Comparison of ENCODE assay signal across 13 cellular contexts in the genomic region with DNA sequence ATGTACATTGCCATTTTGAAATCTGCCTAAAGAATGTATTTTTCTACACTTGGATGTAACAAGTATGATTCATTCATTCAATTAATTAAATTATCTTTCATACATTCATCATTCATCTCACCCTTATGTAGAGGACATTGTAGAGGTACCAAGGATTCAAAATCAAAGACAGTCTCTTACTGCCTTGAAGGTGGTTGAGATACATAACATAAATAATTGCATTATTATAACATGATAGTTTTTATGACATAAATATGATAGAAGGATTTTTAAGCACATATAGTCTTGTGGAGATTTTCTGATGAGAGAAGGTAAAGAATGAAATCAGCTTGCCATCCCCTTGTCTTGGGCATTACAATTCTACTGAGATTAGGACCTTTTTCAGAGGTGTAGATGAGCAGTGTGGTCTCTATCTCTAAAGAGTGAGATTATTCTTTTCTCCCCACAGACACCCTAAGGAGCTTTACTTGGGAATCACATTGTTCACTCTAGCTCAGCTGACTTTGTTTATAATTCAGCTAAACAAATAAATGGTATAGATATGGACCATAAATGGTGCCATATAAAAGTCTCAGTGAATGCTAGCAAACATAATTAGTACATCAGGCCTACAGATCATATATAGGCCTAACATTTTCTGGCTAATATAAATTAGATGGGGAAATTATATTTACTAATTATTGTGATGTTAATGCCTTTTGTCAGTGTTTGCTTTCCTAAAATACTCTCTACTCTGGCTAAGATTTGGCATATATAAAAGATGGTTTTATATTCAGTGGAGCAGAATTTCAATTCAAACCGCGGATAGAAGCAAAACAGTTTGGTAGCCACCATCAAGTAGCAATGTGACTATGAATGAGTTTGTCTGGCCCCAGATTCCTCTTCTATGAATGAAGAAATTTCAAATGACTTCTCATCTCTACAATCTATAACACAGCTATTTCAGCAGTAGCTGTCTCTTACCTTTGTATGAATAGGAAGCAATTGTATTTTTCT. TPM values are rescaled to one million over a fixed set of nuclear protein-coding genes. Genes with fewer than 3 reads are reported as not detected.
DNase-seq lines count a peak whose midpoint lies in the region; ATAC-seq, FAIRE-seq and TF ChIP-seq lines count a peak whose summit lies in the region.
"Had no signal": no experiment of that assay in that cellular context is flagged by ENCODE, and none has a peak within 500 bp of the region (broad histone marks: within the 10 kb centered on the region; RNA-seq: fewer than 3 reads in every experiment).

No MANE protein-coding gene starts in this region.

- 94 to 96% (median 96%) methylated on average over 2 of the region's 2 CpGs for WGBS in adrenal gland, 4 donors

- H3K9me3 ChIP-seq in BLaER1, result no peaks in the 10 kb centered on the region
- H3K9me3 ChIP-seq in adrenal gland (replicated peaks in 1 of 3), result no peaks in the 10 kb centered on the region
- H3K9me3 ChIP-seq: MG63 had no signal

- FAIRE-seq in GM12891 (lab: Jason Lieb, UNC) (no peak), D721Med (lab: Jason Lieb, UNC) (no peak)

- ATAC-seq in naive thymus-derived CD8-positive, alpha-beta T cell, result no peak

- H3K36me3 Mint-ChIP-seq in activated naive CD8-positive, alpha-beta T cell, result peaks cover 4% of the 10 kb centered on the region
- H3K36me3 Mint-ChIP-seq in naive thymus-derived CD8-positive, alpha-beta T cell, result no peaks in the 10 kb centered on the region
- no peaks in the 10 kb centered on the region for H3K36me3 Mint-ChIP-seq in HFFc6 (ENCODE audit: low read depth)

- peak overlapping the region; percentile 48; the same call in 1 of the 2 replicates for H3K4me2 ChIP-seq in BLaER1

- H3K27ac Mint-ChIP-seq in activated naive CD8-positive, alpha-beta T cell, result peak overlapping the region; percentile 16
- H3K27ac Mint-ChIP-seq in naive thymus-derived CD8-positive, alpha-beta T cell, result peak overlapping the region in 6 of 10 donors; percentile 61 to 96 (median 68)
- H3K27ac Mint-ChIP-seq in HFFc6, result no peak overlapping the region
- H3K27ac Mint-ChIP-seq: nephron had no signal

- TF ChIP-seq POLR2A in GM12891 (IDR thresholded peaks at IDR 0.05; ENCODE audit: low read depth, low read length) (peak; percentile 61; the same call in 1 of the 2 replicates), adrenal gland (IDR thresholded peaks at IDR 0.05) (no peak)

- POLR2A ChIA-PET in naive thymus-derived CD8-positive, alpha-beta T cell (lab: Charles Lee), result no interaction called here

- H4K20me1 ChIP-seq in BLaER1, result no peaks in the 10 kb centered on the region

- no peaks in the 10 kb centered on the region for H3K9me3 Mint-ChIP-seq in activated naive CD8-positive, alpha-beta T cell (ENCODE audit: low read depth)
- H3K9me3 Mint-ChIP-seq in naive thymus-derived CD8-positive, alpha-beta T cell, result no peaks in the 10 kb centered on the region
- H3K9me3 Mint-ChIP-seq in HFFc6, result no peaks in the 10 kb centered on the region
- H3K9me3 Mint-ChIP-seq: nephron had no signal

- H3K4me1 ChIP-seq in BLaER1 (peaks cover 20% of the 10 kb centered on the region; the same call in 1 of the 2 replicates), adrenal gland (replicated peaks in 1 of 2) (peaks cover 0 to 4% of the 10 kb centered on the region in 2 donors)

- H3K27ac ChIP-seq in BLaER1, result no peak overlapping the region
- no peak overlapping the region for H3K27ac ChIP-seq in adrenal gland

- no peaks in the 10 kb centered on the region for H3K27me3 Mint-ChIP-seq in activated naive CD8-positive, alpha-beta T cell
- peaks cover 0 to 4% (median 0%) of the 10 kb centered on the region in 5 donors for H3K27me3 Mint-ChIP-seq in naive thymus-derived CD8-positive, alpha-beta T cell
- no peaks in the 10 kb centered on the region; the same call in 1 of the 2 replicates for H3K27me3 Mint-ChIP-seq in HFFc6 (ENCODE audit: insufficient read depth)

- H3K4me3 Mint-ChIP-seq in activated naive CD8-positive, alpha-beta T cell, result peak overlapping the region; percentile 89
- peak overlapping the region in 4 of 10 donors; percentile 5 to 91 (median 64) for H3K4me3 Mint-ChIP-seq in naive thymus-derived CD8-positive, alpha-beta T cell
- no peak overlapping the region for H3K4me3 Mint-ChIP-seq in HFFc6
- H3K4me3 Mint-ChIP-seq: nephron had no signal

- H3K4me3 ChIP-seq in BLaER1, result peak overlapping the region; percentile 27; the same call in 1 of the 2 replicates
- peak overlapping the region in 1 of 4 donors; percentile 18 for H3K4me3 ChIP-seq in adrenal gland
- H3K4me3 ChIP-seq: MG63 had no signal

- H3K36me3 ChIP-seq in BLaER1 (no peaks in the 10 kb centered on the region), adrenal gland (replicated peaks in 1 of 2) (no peaks in the 10 kb centered on the region)
- H3K36me3 ChIP-seq: MG63 had no signal

- H3K4me1 Mint-ChIP-seq in activated naive CD8-positive, alpha-beta T cell (ENCODE audit: low read depth), result peaks cover 55% of the 10 kb centered on the region
- peaks cover 2 to 38% (median 15%) of the 10 kb centered on the region in 4 donors for H3K4me1 Mint-ChIP-seq in naive thymus-derived CD8-positive, alpha-beta T cell
- H3K4me1 Mint-ChIP-seq in HFFc6 (ENCODE audit: low read depth), result peaks cover 46% of the 10 kb centered on the region
- H3K4me1 Mint-ChIP-seq: nephron had no signal

- no peak overlapping the region for H3K9ac ChIP-seq in BLaER1

- no peaks in the 10 kb centered on the region for H3K27me3 ChIP-seq in BLaER1
- H3K27me3 ChIP-seq in adrenal gland, result no peaks in the 10 kb centered on the region
- H3K27me3 ChIP-seq: MG63 had no signal

- no peak for TF ChIP-seq CTCF in D721Med (IDR thresholded peaks at IDR 0.05; ENCODE audit: insufficient read depth, missing control alignments)
- TF ChIP-seq CTCF in HFFc6 (IDR thresholded peaks at IDR 0.05), result no peak
- TF ChIP-seq CTCF in adrenal gland (IDR thresholded peaks at IDR 0.05), result no peak

- DNase-seq in GM12891 (ENCODE audit: insufficient read length, low spot score) (no peak), D721Med (ENCODE audit: insufficient read length, low spot score) (no peak), HFFc6 (no peak), adrenal gland (no peak), NCI-H2081 treated with DMSO at 0.1 percent for 48 hours (lab: John Stamatoyannopoulos, UW) (no peak)
- DNase-seq in naive thymus-derived CD8-positive, alpha-beta T cell, result no peak
- DNase-seq: activated gamma-delta T cell treated with Interleukin-2 at 50 U/mL for 16 hours, MG63, NCI-H446 treated with DMSO at 0.1 percent for 48 hours had no signal

- intact Hi-C loops in adrenal gland (cut with DNase I), result no loop called here

TF ChIP-seq in GM12891, 5 proteins besides CTCF, POLR2A, EP300 and RAD21:
- TF ChIP-seq TAF1 (IDR thresholded peaks at IDR 0.05; ENCODE audit: low read depth, low read length), result no peak
- TF ChIP-seq POLR2AphosphoS5 (IDR thresholded peaks at IDR 0.05; ENCODE audit: low read depth, low read length), result peak; percentile 69
- no peak for TF ChIP-seq SPI1 (IDR thresholded peaks at IDR 0.05; ENCODE audit: low read depth, low read length)
TF ChIP-seq in GM12891: peak in this region for 1.

RNA-seq across cellular contexts. Expression of gene RGS1, which starts 1.9 kb away (rescaled TPM):
- 246 TPM for polyA plus RNA-seq in GM12891 (2012; ENCODE audit: low read depth, missing spikeins)
- total RNA-seq in naive thymus-derived CD8-positive, alpha-beta T cell, result 1 to 10 TPM in 1 of 2 experiments, under 1 TPM in 1; 0.58 to 1.7 TPM
- polyA plus RNA-seq in naive thymus-derived CD8-positive, alpha-beta T cell, result 10 to 100 TPM in 1 of 3 donors, 1 to 10 TPM in 2; 3.9 to 37.6 (median 4.8) TPM
- total RNA-seq in HFFc6 (2021; fragmentation: NEBNext Ultra II Directional; extraction: Animal tissue kit (Norgen Biotek cat#: 25700)), result not detected
- total RNA-seq in adrenal gland, result 10 to 100 TPM in 5 of 8 donors, 1 to 10 TPM in 3; 2.7 to 69.3 (median 15.4) TPM
- polyA plus RNA-seq in adrenal gland, result 100 to 1,000 TPM in 1 of 3 donors, 1 to 10 TPM in 2; 5.2 to 124 (median 6.0) TPM
- polyA plus RNA-seq: BJ had no signal

RNA-seq across cellular contexts. Expression of gene RGS13, which starts 58.5 kb away (rescaled TPM):
- polyA plus RNA-seq in GM12891 (2012; ENCODE audit: low read depth, missing spikeins), result 0.58 TPM
- not detected for total RNA-seq in naive thymus-derived CD8-positive, alpha-beta T cell
- not detected for polyA plus RNA-seq in naive thymus-derived CD8-positive, alpha-beta T cell
- total RNA-seq in HFFc6 (2021; fragmentation: NEBNext Ultra II Directional; extraction: Animal tissue kit (Norgen Biotek cat#: 25700)), result not detected
- under 1 TPM in 1 of 8 donors, not detected in 7; 0.51 TPM for total RNA-seq in adrenal gland
- under 1 TPM in 1 of 3 donors, not detected in 2; 0.13 TPM for polyA plus RNA-seq in adrenal gland
- polyA plus RNA-seq: BJ had no signal
